In the genomic region with DNA sequence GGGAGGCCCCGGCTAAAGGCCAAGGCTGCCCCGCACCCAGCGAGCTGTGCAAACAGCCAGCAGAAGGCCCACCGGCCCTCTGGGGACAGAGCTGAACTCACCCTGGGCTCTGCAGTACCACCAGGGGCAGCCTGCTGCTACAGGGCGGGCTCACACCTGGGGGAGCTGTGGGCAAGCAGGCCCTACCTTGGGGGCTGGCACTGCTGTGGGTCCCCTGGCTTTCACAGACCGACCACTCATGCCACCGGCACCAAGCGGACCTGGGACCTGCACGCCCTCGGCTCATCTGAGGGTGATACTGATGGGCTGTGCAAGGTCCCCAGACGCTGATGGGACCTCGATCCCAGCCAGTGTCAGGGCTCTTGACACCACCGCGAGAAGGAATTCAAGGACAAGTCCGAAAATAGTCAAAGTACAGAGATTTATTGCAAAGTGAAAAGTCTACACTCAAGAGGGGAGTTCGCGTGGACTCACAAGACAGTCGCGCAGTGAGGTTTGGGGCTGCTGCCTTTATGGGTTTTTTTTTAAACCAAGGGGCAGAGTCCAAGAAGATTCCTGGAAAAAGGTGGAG, we compare ENCODE assay signal across 1 cellular context.
A peak's percentile ranks its signal among the peaks of the same experiment; 100 is the strongest.
TF ChIP-seq lines count a peak whose summit lies in the region.

No MANE protein-coding gene starts in this region.

TF ChIP-seq in HepG2, 621 proteins besides CTCF, POLR2A, EP300 and RAD21 (continued from another document and continues in another):
- TF ChIP-seq ZBTB38 (CRISPR knock-in tag; IDR thresholded peaks at IDR 0.05) (peak; percentile 61), POLR2G (IDR thresholded peaks at IDR 0.05; ENCODE audit: low read depth, low read length) (0 out of 2 replicates have a peak, but pooled peaks have one; percentile 44), HMG20B (CRISPR knock-in tag; conservative IDR thresholded peaks at IDR 0.05) (peak; percentile 55; the same call in 1 of the 2 replicates), HNF4G (IDR thresholded peaks at IDR 0.05; ENCODE audit: borderline replicate concordance, low read depth, low read length) (peak; percentile 89), HNF4G (CRISPR knock-in tag; IDR thresholded peaks at IDR 0.05; ENCODE audit: borderline replicate concordance, low read depth) (peak; percentile 84), FOSL2 (CRISPR knock-in tag; IDR thresholded peaks at IDR 0.05) (peak; percentile 76), NFYC (CRISPR knock-in tag; IDR thresholded peaks at IDR 0.05) (0 out of 2 replicates have a peak, but pooled peaks have one; percentile 12), KDM1A (CRISPR knock-in tag; IDR thresholded peaks at IDR 0.05) (peak; percentile 42; the same call in 1 of the 2 replicates), PRMT3 (CRISPR knock-in tag; IDR thresholded peaks at IDR 0.05; ENCODE audit: borderline replicate concordance, low read depth) (no peak), ARNT2 (CRISPR knock-in tag; IDR thresholded peaks at IDR 0.05; ENCODE audit: low read depth) (peak; percentile 86; the same call in 1 of the 2 replicates), ZBTB7B (CRISPR knock-in tag; IDR thresholded peaks at IDR 0.05) (peak; percentile 99), SPEN (CRISPR knock-in tag; IDR thresholded peaks at IDR 0.05; ENCODE audit: low read depth) (peak; percentile 89), ZNF317 (CRISPR knock-in tag; IDR thresholded peaks at IDR 0.05) (peak; percentile 67; the same call in 1 of the 2 replicates), ZNF143 (CRISPR knock-in tag; IDR thresholded peaks at IDR 0.05) (peak; percentile 65; the same call in 1 of the 2 replicates), ONECUT2 (CRISPR knock-in tag; IDR thresholded peaks at IDR 0.05) (peak; percentile 25; the same call in 1 of the 2 replicates), ERF (CRISPR knock-in tag; IDR thresholded peaks at IDR 0.05) (peak; percentile 75; the same call in 1 of the 2 replicates), KDM4B (CRISPR knock-in tag; IDR thresholded peaks at IDR 0.05) (peak; percentile 87; the same call in 1 of the 2 replicates), GABPB1 (CRISPR knock-in tag; IDR thresholded peaks at IDR 0.05) (peak; percentile 68; the same call in 1 of the 2 replicates), ZNF841 (CRISPR knock-in tag; IDR thresholded peaks at IDR 0.05; ENCODE audit: borderline replicate concordance) (no peak), MZF1 (CRISPR knock-in tag; IDR thresholded peaks at IDR 0.05; ENCODE audit: borderline replicate concordance) (no peak), SMARCE1 (IDR thresholded peaks at IDR 0.05; ENCODE audit: borderline replicate concordance) (no peak), ZNF292 (CRISPR knock-in tag; IDR thresholded peaks at IDR 0.05; ENCODE audit: borderline replicate concordance, low read depth) (peak; percentile 95; the same call in 1 of the 2 replicates), ZNF264 (CRISPR knock-in tag; IDR thresholded peaks at IDR 0.05) (peak; percentile 57; the same call in 1 of the 2 replicates), SOX6 (IDR thresholded peaks at IDR 0.05) (no peak), SOX6 (CRISPR knock-in tag; IDR thresholded peaks at IDR 0.05) (peak; percentile 71), ZNF124 (CRISPR knock-in tag; IDR thresholded peaks at IDR 0.05) (peak; percentile 86), SP4 (CRISPR knock-in tag; IDR thresholded peaks at IDR 0.05) (0 out of 2 replicates have a peak, but pooled peaks have one; percentile 53), ZNF773 (CRISPR knock-in tag; IDR thresholded peaks at IDR 0.05; ENCODE audit: borderline replicate concordance) (peak; percentile 71; the same call in 1 of the 2 replicates), FOXA3 (CRISPR knock-in tag; IDR thresholded peaks at IDR 0.05) (peak; percentile 76; the same call in 1 of the 2 replicates), SMAD3 (CRISPR knock-in tag; IDR thresholded peaks at IDR 0.05) (peak; percentile 51; the same call in 1 of the 2 replicates), ZNF552 (CRISPR knock-in tag; IDR thresholded peaks at IDR 0.05; ENCODE audit: borderline replicate concordance) (peak; percentile 27; the same call in 1 of the 2 replicates), NR1H2 (CRISPR knock-in tag; IDR thresholded peaks at IDR 0.05; ENCODE audit: borderline replicate concordance, low read depth) (no peak), MEIS2 (CRISPR knock-in tag; IDR thresholded peaks at IDR 0.05) (peak; percentile 79; the same call in 1 of the 2 replicates), NRL (CRISPR knock-in tag; IDR thresholded peaks at IDR 0.05; ENCODE audit: borderline replicate concordance) (0 out of 2 replicates have a peak, but pooled peaks have one; percentile 23), ZNF776 (CRISPR knock-in tag; IDR thresholded peaks at IDR 0.05) (peak; percentile 16; the same call in 1 of the 2 replicates), ZNF225 (CRISPR knock-in tag; IDR thresholded peaks at IDR 0.05) (no peak), TEAD3 (CRISPR knock-in tag; optimal IDR thresholded peaks at IDR 0.05; ENCODE audit: borderline replicate concordance) (peak; percentile 89), BRCA1 (CRISPR knock-in tag; IDR thresholded peaks at IDR 0.05) (0 out of 2 replicates have a peak, but pooled peaks have one; percentile 67), ZNF746 (CRISPR knock-in tag; IDR thresholded peaks at IDR 0.05) (peak; percentile 74), MLLT10 (CRISPR knock-in tag; IDR thresholded peaks at IDR 0.05) (no peak), MTA1 (CRISPR knock-in tag; IDR thresholded peaks at IDR 0.05; ENCODE audit: borderline replicate concordance) (peak; percentile 97), SP1 (IDR thresholded peaks at IDR 0.05) (no peak), SP1 (CRISPR knock-in tag; IDR thresholded peaks at IDR 0.05) (peak; percentile 50; the same call in 1 of the 2 replicates), FOXO1 (CRISPR knock-in tag; IDR thresholded peaks at IDR 0.05) (peak; percentile 44; the same call in 1 of the 2 replicates)
- TF ChIP-seq, protein P1, sequence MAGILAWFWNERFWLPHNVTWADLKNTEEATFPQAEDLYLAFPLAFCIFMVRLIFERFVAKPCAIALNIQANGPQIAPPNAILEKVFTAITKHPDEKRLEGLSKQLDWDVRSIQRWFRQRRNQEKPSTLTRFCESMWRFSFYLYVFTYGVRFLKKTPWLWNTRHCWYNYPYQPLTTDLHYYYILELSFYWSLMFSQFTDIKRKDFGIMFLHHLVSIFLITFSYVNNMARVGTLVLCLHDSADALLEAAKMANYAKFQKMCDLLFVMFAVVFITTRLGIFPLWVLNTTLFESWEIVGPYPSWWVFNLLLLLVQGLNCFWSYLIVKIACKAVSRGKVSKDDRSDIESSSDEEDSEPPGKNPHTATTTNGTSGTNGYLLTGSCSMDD (CRISPR knock-in tag; IDR thresholded peaks at IDR 0.05): no peak
- TF ChIP-seq, protein P2, sequence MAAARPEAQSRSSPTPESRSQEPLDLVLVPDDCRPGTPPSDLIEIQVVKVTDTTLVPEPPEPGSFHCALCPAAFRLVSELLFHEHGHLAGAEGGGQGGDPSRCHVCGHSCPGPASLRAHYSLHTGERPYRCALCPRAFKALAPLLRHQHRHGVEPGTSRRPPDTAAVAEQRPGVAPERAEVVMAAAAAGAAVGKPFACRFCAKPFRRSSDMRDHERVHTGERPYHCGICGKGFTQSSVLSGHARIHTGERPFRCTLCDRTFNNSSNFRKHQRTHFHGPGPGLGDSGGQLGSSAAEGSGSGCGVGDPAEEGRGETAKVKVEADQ (CRISPR knock-in tag; IDR thresholded peaks at IDR 0.05; ENCODE audit: borderline replicate concordance): peak; percentile 68; the same call in 1 of the 2 replicates
- TF ChIP-seq, protein P3, sequence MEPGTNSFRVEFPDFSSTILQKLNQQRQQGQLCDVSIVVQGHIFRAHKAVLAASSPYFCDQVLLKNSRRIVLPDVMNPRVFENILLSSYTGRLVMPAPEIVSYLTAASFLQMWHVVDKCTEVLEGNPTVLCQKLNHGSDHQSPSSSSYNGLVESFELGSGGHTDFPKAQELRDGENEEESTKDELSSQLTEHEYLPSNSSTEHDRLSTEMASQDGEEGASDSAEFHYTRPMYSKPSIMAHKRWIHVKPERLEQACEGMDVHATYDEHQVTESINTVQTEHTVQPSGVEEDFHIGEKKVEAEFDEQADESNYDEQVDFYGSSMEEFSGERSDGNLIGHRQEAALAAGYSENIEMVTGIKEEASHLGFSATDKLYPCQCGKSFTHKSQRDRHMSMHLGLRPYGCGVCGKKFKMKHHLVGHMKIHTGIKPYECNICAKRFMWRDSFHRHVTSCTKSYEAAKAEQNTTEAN (CRISPR knock-in tag; conservative IDR thresholded peaks at IDR 0.05): peak; percentile 76; the same call in 1 of the 2 replicates
- TF ChIP-seq, protein P4, sequence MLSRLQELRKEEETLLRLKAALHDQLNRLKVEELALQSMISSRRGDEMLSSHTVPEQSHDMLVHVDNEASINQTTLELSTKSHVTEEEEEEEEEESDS (CRISPR knock-in tag; IDR thresholded peaks at IDR 0.05; ENCODE audit: borderline replicate concordance): no peak
- TF ChIP-seq, protein P5, sequence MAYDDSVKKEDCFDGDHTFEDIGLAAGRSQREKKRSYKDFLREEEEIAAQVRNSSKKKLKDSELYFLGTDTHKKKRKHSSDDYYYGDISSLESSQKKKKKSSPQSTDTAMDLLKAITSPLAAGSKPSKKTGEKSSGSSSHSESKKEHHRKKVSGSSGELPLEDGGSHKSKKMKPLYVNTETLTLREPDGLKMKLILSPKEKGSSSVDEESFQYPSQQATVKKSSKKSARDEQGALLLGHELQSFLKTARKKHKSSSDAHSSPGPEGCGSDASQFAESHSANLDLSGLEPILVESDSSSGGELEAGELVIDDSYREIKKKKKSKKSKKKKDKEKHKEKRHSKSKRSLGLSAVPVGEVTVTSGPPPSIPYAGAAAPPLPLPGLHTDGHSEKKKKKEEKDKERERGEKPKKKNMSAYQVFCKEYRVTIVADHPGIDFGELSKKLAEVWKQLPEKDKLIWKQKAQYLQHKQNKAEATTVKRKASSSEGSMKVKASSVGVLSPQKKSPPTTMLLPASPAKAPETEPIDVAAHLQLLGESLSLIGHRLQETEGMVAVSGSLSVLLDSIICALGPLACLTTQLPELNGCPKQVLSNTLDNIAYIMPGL (CRISPR knock-in tag; IDR thresholded peaks at IDR 0.05; ENCODE audit: borderline replicate concordance in 1 of 2, low read depth in 1 of 2): peak; percentile 65 to 92
- TF ChIP-seq, protein P6, sequence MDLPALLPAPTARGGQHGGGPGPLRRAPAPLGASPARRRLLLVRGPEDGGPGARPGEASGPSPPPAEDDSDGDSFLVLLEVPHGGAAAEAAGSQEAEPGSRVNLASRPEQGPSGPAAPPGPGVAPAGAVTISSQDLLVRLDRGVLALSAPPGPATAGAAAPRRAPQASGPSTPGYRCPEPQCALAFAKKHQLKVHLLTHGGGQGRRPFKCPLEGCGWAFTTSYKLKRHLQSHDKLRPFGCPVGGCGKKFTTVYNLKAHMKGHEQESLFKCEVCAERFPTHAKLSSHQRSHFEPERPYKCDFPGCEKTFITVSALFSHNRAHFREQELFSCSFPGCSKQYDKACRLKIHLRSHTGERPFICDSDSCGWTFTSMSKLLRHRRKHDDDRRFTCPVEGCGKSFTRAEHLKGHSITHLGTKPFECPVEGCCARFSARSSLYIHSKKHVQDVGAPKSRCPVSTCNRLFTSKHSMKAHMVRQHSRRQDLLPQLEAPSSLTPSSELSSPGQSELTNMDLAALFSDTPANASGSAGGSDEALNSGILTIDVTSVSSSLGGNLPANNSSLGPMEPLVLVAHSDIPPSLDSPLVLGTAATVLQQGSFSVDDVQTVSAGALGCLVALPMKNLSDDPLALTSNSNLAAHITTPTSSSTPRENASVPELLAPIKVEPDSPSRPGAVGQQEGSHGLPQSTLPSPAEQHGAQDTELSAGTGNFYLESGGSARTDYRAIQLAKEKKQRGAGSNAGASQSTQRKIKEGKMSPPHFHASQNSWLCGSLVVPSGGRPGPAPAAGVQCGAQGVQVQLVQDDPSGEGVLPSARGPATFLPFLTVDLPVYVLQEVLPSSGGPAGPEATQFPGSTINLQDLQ (CRISPR knock-in tag; IDR thresholded peaks at IDR 0.05): no peak
- TF ChIP-seq, protein P7, sequence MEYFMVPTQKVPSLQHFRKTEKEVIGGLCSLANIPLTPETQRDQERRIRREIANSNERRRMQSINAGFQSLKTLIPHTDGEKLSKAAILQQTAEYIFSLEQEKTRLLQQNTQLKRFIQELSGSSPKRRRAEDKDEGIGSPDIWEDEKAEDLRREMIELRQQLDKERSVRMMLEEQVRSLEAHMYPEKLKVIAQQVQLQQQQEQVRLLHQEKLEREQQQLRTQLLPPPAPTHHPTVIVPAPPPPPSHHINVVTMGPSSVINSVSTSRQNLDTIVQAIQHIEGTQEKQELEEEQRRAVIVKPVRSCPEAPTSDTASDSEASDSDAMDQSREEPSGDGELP (IDR thresholded peaks at IDR 0.05; ENCODE audit: borderline replicate concordance, low read depth): peak; percentile 64; the same call in 1 of the 2 replicates
- TF ChIP-seq, protein P8, sequence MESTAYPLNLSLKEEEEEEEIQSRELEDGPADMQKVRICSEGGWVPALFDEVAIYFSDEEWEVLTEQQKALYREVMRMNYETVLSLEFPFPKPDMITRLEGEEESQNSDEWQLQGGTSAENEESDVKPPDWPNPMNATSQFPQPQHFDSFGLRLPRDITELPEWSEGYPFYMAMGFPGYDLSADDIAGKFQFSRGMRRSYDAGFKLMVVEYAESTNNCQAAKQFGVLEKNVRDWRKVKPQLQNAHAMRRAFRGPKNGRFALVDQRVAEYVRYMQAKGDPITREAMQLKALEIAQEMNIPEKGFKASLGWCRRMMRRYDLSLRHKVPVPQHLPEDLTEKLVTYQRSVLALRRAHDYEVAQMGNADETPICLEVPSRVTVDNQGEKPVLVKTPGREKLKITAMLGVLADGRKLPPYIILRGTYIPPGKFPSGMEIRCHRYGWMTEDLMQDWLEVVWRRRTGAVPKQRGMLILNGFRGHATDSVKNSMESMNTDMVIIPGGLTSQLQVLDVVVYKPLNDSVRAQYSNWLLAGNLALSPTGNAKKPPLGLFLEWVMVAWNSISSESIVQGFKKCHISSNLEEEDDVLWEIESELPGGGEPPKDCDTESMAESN (CRISPR knock-in tag; conservative IDR thresholded peaks at IDR 0.05): peak; percentile 85
- TF ChIP-seq, protein P9, sequence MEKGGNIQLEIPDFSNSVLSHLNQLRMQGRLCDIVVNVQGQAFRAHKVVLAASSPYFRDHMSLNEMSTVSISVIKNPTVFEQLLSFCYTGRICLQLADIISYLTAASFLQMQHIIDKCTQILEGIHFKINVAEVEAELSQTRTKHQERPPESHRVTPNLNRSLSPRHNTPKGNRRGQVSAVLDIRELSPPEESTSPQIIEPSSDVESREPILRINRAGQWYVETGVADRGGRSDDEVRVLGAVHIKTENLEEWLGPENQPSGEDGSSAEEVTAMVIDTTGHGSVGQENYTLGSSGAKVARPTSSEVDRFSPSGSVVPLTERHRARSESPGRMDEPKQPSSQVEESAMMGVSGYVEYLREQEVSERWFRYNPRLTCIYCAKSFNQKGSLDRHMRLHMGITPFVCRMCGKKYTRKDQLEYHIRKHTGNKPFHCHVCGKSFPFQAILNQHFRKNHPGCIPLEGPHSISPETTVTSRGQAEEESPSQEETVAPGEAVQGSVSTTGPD (CRISPR knock-in tag; IDR thresholded peaks at IDR 0.05): peak; percentile 61
